17 cellular contexts compared by ENCODE assay signal in the genomic region with DNA sequence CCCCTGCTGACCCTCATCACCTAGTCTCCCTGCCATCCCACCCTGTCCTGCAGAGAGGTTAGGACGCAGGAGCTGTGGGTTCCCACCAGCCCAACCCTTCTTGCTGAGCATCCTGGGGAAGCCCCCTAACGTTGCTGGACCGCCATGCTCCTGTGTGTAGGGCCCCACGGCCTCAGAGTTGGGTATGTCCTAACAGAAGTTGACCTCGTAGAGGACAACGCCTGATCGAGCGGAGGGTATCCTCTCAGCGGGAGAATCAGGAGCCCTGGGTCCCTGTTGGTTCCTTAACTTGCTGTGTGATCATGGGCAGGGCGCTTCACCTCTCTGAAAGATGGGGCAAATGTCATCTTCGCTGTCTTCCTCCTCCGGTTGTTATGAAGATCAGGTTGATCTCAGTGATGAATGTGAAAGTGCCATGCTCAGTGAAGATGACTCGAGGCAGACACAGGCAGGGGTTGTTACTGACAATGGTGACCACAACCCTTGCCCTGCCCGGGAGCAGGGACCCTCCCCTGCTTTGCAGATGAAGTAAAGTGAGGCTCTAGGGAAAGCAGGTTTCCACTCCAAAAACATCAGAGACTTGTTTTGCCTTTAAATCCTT. TPM values are rescaled to one million over a fixed set of nuclear protein-coding genes. Genes with fewer than 3 reads are reported as not detected.
DNase-seq lines count a peak whose midpoint lies in the region; ATAC-seq, FAIRE-seq and TF ChIP-seq lines count a peak whose summit lies in the region.
"Had no signal": no experiment of that assay in that cellular context is flagged by ENCODE, and none has a peak within 500 bp of the region (broad histone marks: within the 10 kb centered on the region; RNA-seq: fewer than 3 reads in every experiment).

No MANE protein-coding gene starts in this region.

- peaks cover 12 to 14% of the 10 kb centered on the region in 2 donors for H3K36me3 Mint-ChIP-seq in activated T-cell treated with anti-CD3 and anti-CD28 coated beads, Interleukin-2, amount 50 U/mL, for 72 hours (ENCODE audit: insufficient read depth in 2 of 2)

- CTCF ChIA-PET in HepG2 (lab: Yijun Ruan, JAX; ENCODE audit: low intra/inter-chr PET ratio, low total read pairs) = no interaction called here

- no peaks in the 10 kb centered on the region for H4K20me1 ChIP-seq in HepG2 (ENCODE audit: insufficient read depth, low read length)

- no peak overlapping the region for H3K4me2 ChIP-seq in HepG2 (ENCODE audit: low read depth, low read length)
- H3K4me2 ChIP-seq: GM23338 had no signal

- TF ChIP-seq POLR2A in HepG2 (IDR thresholded peaks at IDR 0.05; ENCODE audit: insufficient read depth in 1 of 2, low read depth in 2 of 2, low read length in 2 of 2) = no peak
- no peak for TF ChIP-seq POLR2A in right lobe of liver (IDR thresholded peaks at IDR 0.05)
- no peak for TF ChIP-seq POLR2A in transverse colon (IDR thresholded peaks at IDR 0.05)

- H3K9ac ChIP-seq in HepG2 (ENCODE audit: insufficient read depth, low read depth, low read length) = no peak overlapping the region

- in situ Hi-C loops in HepG2 (cut with HindIII; ENCODE audit: extremely low pct_ligation_motif_present, low pct_unique_long_range_greater_than_20kb) = no loop called here
- in situ Hi-C loops in transverse colon (cut with MboI; ENCODE audit: low pct_ligation_motif_present in 1 of 4, low pct_unique_long_range_greater_than_20kb in 1 of 4, low sequenced_read_pairs in 3 of 4) = no loop called here

- H3K27ac ChIP-seq in HepG2 (ENCODE audit: extremely low read length, insufficient read depth, low read length) (no peak overlapping the region), right lobe of liver (no peak overlapping the region), lower lobe of right lung (peak overlapping the region; percentile 31), transverse colon (peak overlapping the region in 3 of 4 donors; percentile 14 to 41 (median 27))
- H3K27ac ChIP-seq: HL-60, left ventricle myocardium inferior, thoracic aorta had no signal

- TF ChIP-seq EP300 in HepG2 (IDR thresholded peaks at IDR 0.05; ENCODE audit: low read depth in 2 of 2, low read length in 2 of 2) (no peak), HepG2 (CRISPR knock-in tag; IDR thresholded peaks at IDR 0.05; ENCODE audit: borderline replicate concordance) (no peak), transverse colon (IDR thresholded peaks at IDR 0.05; ENCODE audit: low read depth) (no peak)

- BruUV-seq in HepG2 (replicated peaks; lab: Mats Ljungman, UMichigan) = no TSS peak

- FAIRE-seq in HepG2 (lab: Jason Lieb, UNC) = no peak
- FAIRE-seq: astrocyte had no signal

- H3K9me3 Mint-ChIP-seq in activated T-cell treated with anti-CD3 and anti-CD28 coated beads, Interleukin-2, amount 50 U/mL, for 72 hours = peaks cover 3% of the 10 kb centered on the region in 2 donors
- H3K9me3 Mint-ChIP-seq: GM23338, neural crest cell had no signal

- H2AFZ ChIP-seq in HepG2 (ENCODE audit: low read length) = no peak overlapping the region
- H2AFZ ChIP-seq: GM23338 had no signal

- intact Hi-C loops in HepG2 (cut with micrococcal nuclease; ENCODE audit: unreplicated experiment) = no loop called here
- intact Hi-C loops in right lobe of liver (cut with DNase I) = no loop called here
- intact Hi-C loops in lower lobe of right lung (cut with DNase I) = no loop called here
- intact Hi-C loops in transverse colon (cut with DNase I; ENCODE audit: low total_unique reads) = no loop called here

- no peak for DNase-seq in HepG2 (ENCODE audit: low spot score)
- no peak for DNase-seq in right lobe of liver
- peak; percentile 61 to 77 for DNase-seq in activated T-cell treated with anti-CD3 and anti-CD28 coated beads, Interleukin-2, amount 50 U/mL, for 72 hours
- DNase-seq in lower lobe of right lung = no peak
- no peak for DNase-seq in transverse colon
- no peak for DNase-seq in NCI-H446 (lab: John Stamatoyannopoulos, UW)
- no peak for DNase-seq in GF-D8 (lab: John Stamatoyannopoulos, UW)
- DNase-seq: left ventricle myocardium inferior, NCI-H187, RPMI8226 had no signal

- POLR2A ChIA-PET in HepG2 (lab: Yijun Ruan, JAX) = no interaction called here

- peak overlapping the region; percentile 81 to 83 for H3K4me3 Mint-ChIP-seq in activated T-cell treated with anti-CD3 and anti-CD28 coated beads, Interleukin-2, amount 50 U/mL, for 72 hours
- H3K4me3 Mint-ChIP-seq: GM23338, neural crest cell had no signal

- no peak; the same call in 2 of the 3 replicates for ATAC-seq in HepG2
- ATAC-seq in right lobe of liver = no peak
- peak; percentile 75 to 81 for ATAC-seq in activated T-cell treated with anti-CD3 and anti-CD28 coated beads, Interleukin-2, amount 50 U/mL, for 72 hours (replicated peaks in 1 of 2)
- no peak for ATAC-seq in lower lobe of right lung
- no peak for ATAC-seq in GM18858 (IDR thresholded peaks at IDR 0.05; ENCODE audit: unreplicated experiment)
- ATAC-seq: GM23338 had no signal

- H3K4me3 ChIP-seq in HepG2 (replicated peaks in 1 of 3; ENCODE audit: insufficient read depth in 1 of 3, low read depth in 2 of 3, low read length in 3 of 3) (no peak overlapping the region), right lobe of liver (no peak overlapping the region), lower lobe of right lung (no peak overlapping the region), transverse colon (no peak overlapping the region)
- H3K4me3 ChIP-seq: GM23338, left ventricle myocardium inferior, thoracic aorta had no signal

- WGBS in HepG2 (ENCODE audit: low lambda C conversion rate) = 13% methylated on average over 7 of the region's 14 CpGs
- 37% methylated on average over 2 of the region's 14 CpGs for WGBS in right lobe of liver (ENCODE audit: insufficient coverage, low coverage, low lambda C conversion rate, missing lambda C conversion rate)
- 72% methylated on average over 14 of the region's 14 CpGs; no CpG with 5 or more reads in 1 of the 2 donors for WGBS in transverse colon (ENCODE audit: low coverage in 1 of 2), 2 donors

- TF ChIP-seq RAD21 in HepG2 (CRISPR knock-in tag; IDR thresholded peaks at IDR 0.05) = no peak

- H3K9me3 ChIP-seq in HepG2 (ENCODE audit: low read length) (no peaks in the 10 kb centered on the region), right lobe of liver (no peaks in the 10 kb centered on the region), lower lobe of right lung (no peaks in the 10 kb centered on the region), transverse colon (no peaks in the 10 kb centered on the region)
- H3K9me3 ChIP-seq: left ventricle myocardium inferior, thoracic aorta had no signal

- H3K36me3 ChIP-seq in HepG2 (replicated peaks in 1 of 2; ENCODE audit: control insufficient read depth in 1 of 2, insufficient read depth in 2 of 2, low read length in 2 of 2) (no peaks in the 10 kb centered on the region), right lobe of liver (no peaks in the 10 kb centered on the region), lower lobe of right lung (no peaks in the 10 kb centered on the region), transverse colon (no peaks in the 10 kb centered on the region)
- H3K36me3 ChIP-seq: left ventricle myocardium inferior, thoracic aorta had no signal

- H3K27ac Mint-ChIP-seq in activated T-cell treated with anti-CD3 and anti-CD28 coated beads, Interleukin-2, amount 50 U/mL, for 72 hours = peak overlapping the region; percentile 76
- H3K27ac Mint-ChIP-seq: GM23338 had no signal

- H3K4me1 Mint-ChIP-seq in activated T-cell treated with anti-CD3 and anti-CD28 coated beads, Interleukin-2, amount 50 U/mL, for 72 hours (ENCODE audit: low read depth) = peaks cover 71% of the 10 kb centered on the region
- H3K4me1 Mint-ChIP-seq: GM23338, neural crest cell had no signal

- no peaks in the 10 kb centered on the region for H3K27me3 Mint-ChIP-seq in activated T-cell treated with anti-CD3 and anti-CD28 coated beads, Interleukin-2, amount 50 U/mL, for 72 hours (ENCODE audit: low read depth)

- H3K79me2 ChIP-seq in HepG2 (ENCODE audit: insufficient read depth, low read length) = no peaks in the 10 kb centered on the region

- TF ChIP-seq CTCF in HepG2 (CRISPR knock-in tag; IDR thresholded peaks at IDR 0.05) = no peak
- no peak for TF ChIP-seq CTCF in right lobe of liver (IDR thresholded peaks at IDR 0.05)
- no peak for TF ChIP-seq CTCF in lower lobe of right lung (IDR thresholded peaks at IDR 0.05)
- TF ChIP-seq CTCF in transverse colon (IDR thresholded peaks at IDR 0.05) = no peak

- H3K4me1 ChIP-seq in HepG2 (ENCODE audit: insufficient read depth, low read length) = no peaks in the 10 kb centered on the region
- H3K4me1 ChIP-seq in right lobe of liver = no peaks in the 10 kb centered on the region
- peaks cover 12% of the 10 kb centered on the region for H3K4me1 ChIP-seq in lower lobe of right lung
- H3K4me1 ChIP-seq in transverse colon = peaks cover 0 to 10% (median 2%) of the 10 kb centered on the region in 4 donors
- H3K4me1 ChIP-seq: left ventricle myocardium inferior had no signal

- peaks cover 5 to 44% of the 10 kb centered on the region in 2 experiments; a peak in 3 of 5 replicates for H3K27me3 ChIP-seq in HepG2 (ENCODE audit: control insufficient read depth in 1 of 2, insufficient read depth in 2 of 2, low read length in 2 of 2)
- no peaks in the 10 kb centered on the region for H3K27me3 ChIP-seq in right lobe of liver
- no peaks in the 10 kb centered on the region for H3K27me3 ChIP-seq in lower lobe of right lung (ENCODE audit: low read depth)
- H3K27me3 ChIP-seq in transverse colon = no peaks in the 10 kb centered on the region

RNA-seq across cellular contexts. Expression of a gene that starts 19.3 kb away (rescaled TPM):
- total RNA-seq in HepG2 (2016; rRNA removed; fragmentation: Illumina TruSeq; extraction: Trizol) (not detected in 2 replicates), right lobe of liver (under 1 TPM; 0.12 to 0.56 (median 0.35) TPM), lower lobe of right lung (3.5 TPM), transverse colon (1 to 10 TPM in 3 of 4 donors, not detected in 1; 1.6 to 7.5 (median 3.7) TPM)
- not detected in 2 replicates for total RNA-seq in HepG2 (2016; cell fraction: cytosol; rRNA removed; fragmentation: Illumina TruSeq; extraction: Trizol; ENCODE audit: low read depth)
- not detected in 2 replicates for total RNA-seq in HepG2 (2016; cell fraction: insoluble cytoplasmic fraction; rRNA removed; fragmentation: Illumina TruSeq; extraction: Trizol)
- not detected in 2 replicates for total RNA-seq in HepG2 (2016; cell fraction: membrane; rRNA removed; fragmentation: Illumina TruSeq; extraction: Trizol)
- not detected in 2 replicates for total RNA-seq in HepG2 (2016; cell fraction: nucleus; rRNA removed; fragmentation: Illumina TruSeq; extraction: Trizol)
- not detected in 2 replicates for polyA plus RNA-seq in HepG2 (2011; rRNA removed)
- not detected in 2 replicates for polyA plus RNA-seq in HepG2 (2011; cell fraction: cytosol; rRNA removed)
- polyA plus RNA-seq in HepG2 (2011; cell fraction: nucleus; rRNA removed) = not detected in 2 replicates
- not detected in 2 replicates for polyA plus RNA-seq in HepG2 (2012)
- not detected in 2 replicates for polyA plus RNA-seq in HepG2 (2016; cell fraction: cytosol; fragmentation: Illumina TruSeq; extraction: Trizol; ENCODE audit: low read depth)
- polyA plus RNA-seq in HepG2 (2016; cell fraction: insoluble cytoplasmic fraction; fragmentation: Illumina TruSeq; extraction: Trizol; ENCODE audit: low read depth) = not detected in 2 replicates
- polyA plus RNA-seq in HepG2 (2016; cell fraction: membrane; fragmentation: Illumina TruSeq; extraction: Trizol; ENCODE audit: low read depth) = not detected in 2 replicates
- not detected in 2 replicates for polyA plus RNA-seq in HepG2 (2016; cell fraction: nucleus; fragmentation: Illumina TruSeq; extraction: Trizol; ENCODE audit: insufficient read depth, low read depth)
- not detected in 2 replicates for polyA minus RNA-seq in HepG2 (2011; rRNA and poly(A)+ RNA removed; ENCODE audit: low replicate concordance)
- not detected in 2 replicates for polyA minus RNA-seq in HepG2 (2011; cell fraction: cytosol; rRNA and poly(A)+ RNA removed)
- not detected in 2 replicates for polyA minus RNA-seq in HepG2 (2011; cell fraction: nucleus; rRNA and poly(A)+ RNA removed)
- total RNA-seq in activated T-cell treated with anti-CD3 and anti-CD28 coated beads, Interleukin-2, amount 50 U/mL, for 72 hours = 100 to 1,000 TPM; 285 to 317 TPM
- total RNA-seq: astrocyte, GM23338, LHCN-M2, neural crest cell had no signal
- polyA plus RNA-seq: GM23338 had no signal

Comparison
In these comparisons a context has a peak if more than half of its experiments do, and no peak if none do; other contexts are left out.
1. ATAC-seq: peak in activated T-cell treated with anti-CD3 and anti-CD28 coated beads, Interleukin-2, amount 50 U/mL, for 72 hours (2 of 2); none in HepG2 (single experiment), right lobe of liver (0 of 4), lower lobe of right lung (0 of 2) and GM18858 (single experiment).
2. DNase-seq: peak in activated T-cell treated with anti-CD3 and anti-CD28 coated beads, Interleukin-2, amount 50 U/mL, for 72 hours (2 of 2); none in HepG2 (single experiment), right lobe of liver (0 of 3), lower lobe of right lung (single experiment), transverse colon (single experiment), NCI-H446 (0 of 2) and GF-D8 (single experiment).
3. H3K27ac ChIP-seq: peak in lower lobe of right lung (single experiment) and transverse colon (3 of 4); none in HepG2 (single experiment) and right lobe of liver (0 of 3).
4. RNA of a gene that starts 19.3 kb away (total RNA-seq): 285 to 317 TPM in activated T-cell treated with anti-CD3 and anti-CD28 coated beads, Interleukin-2, amount 50 U/mL, for 72 hours; 1.6 to 7.5 TPM in transverse colon, 3.5 TPM in lower lobe of right lung (single experiment), 0.12 to 0.56 TPM in right lobe of liver and not detected in HepG2; every median in the first group is over 10 times any median in the second.